14 cellular contexts compared by ENCODE assay signal in the genomic region with DNA sequence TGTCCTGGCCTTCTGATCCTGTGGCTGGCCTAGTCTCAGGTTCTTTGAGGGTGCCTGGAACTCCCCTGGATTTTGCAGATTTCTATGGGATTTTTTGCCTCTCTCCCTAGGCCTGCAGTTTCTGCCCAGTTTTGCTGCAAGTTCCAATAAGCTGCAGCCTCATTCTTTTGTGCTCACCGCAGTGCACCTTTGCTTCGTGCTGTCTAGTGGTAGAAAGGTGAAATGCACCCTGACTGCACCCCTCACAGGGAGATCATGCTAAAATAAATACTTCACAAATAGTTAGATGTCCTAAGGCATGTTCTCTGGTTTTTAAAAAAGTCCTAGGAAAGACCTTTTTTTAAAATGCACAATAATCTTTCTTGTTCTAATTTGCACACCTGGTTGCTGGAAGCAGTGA.
DNase-seq lines count a peak whose midpoint lies in the region; ATAC-seq, FAIRE-seq and TF ChIP-seq lines count a peak whose summit lies in the region.
"Had no signal": no experiment of that assay in that cellular context is flagged by ENCODE, and none has a peak within 500 bp of the region (broad histone marks: within the 10 kb centered on the region; RNA-seq: fewer than 3 reads in every experiment).

No MANE protein-coding gene starts in this region.

- no peak overlapping the region for H3K27ac Mint-ChIP-seq in MCF 10A (ENCODE audit: low read depth, unreplicated experiment)
- H3K27ac Mint-ChIP-seq: naive B cell; T-helper 2 cell treated with Interferon-gamma antibody and Interleukin-4, amounts not matched to agents 5 μg/mL and 100 μg/mL, for 36 hours had no signal

- no peaks in the 10 kb centered on the region for H3K4me1 ChIP-seq in KMS-11 (ENCODE audit: low read depth, poor library complexity, severe bottlenecking)
- H3K4me1 ChIP-seq in pancreas: no peaks in the 10 kb centered on the region

- ATAC-seq in pancreas (no peak), GM18498 (IDR thresholded peaks at IDR 0.05; ENCODE audit: unreplicated experiment) (no peak)

- H3K27ac ChIP-seq in KMS-11 (no peak overlapping the region), pancreas (no peak overlapping the region)

- H3K4me3 Mint-ChIP-seq in MCF 10A (ENCODE audit: unreplicated experiment): no peak overlapping the region
- H3K4me3 Mint-ChIP-seq: CD14-positive monocyte; T-helper 2 cell treated with Interferon-gamma antibody and Interleukin-4, amounts not matched to agents 5 μg/mL and 100 μg/mL, for 36 hours had no signal

- peaks cover 12% of the 10 kb centered on the region for H3K27me3 Mint-ChIP-seq in MCF 10A (ENCODE audit: insufficient read depth, unreplicated experiment)

- H3K27me3 ChIP-seq in KMS-11 (ENCODE audit: insufficient read depth, low read depth) (no peaks in the 10 kb centered on the region), pancreas (no peaks in the 10 kb centered on the region)

- POLR2A ChIA-PET in MCF 10A (lab: Yijun Ruan, JAX): interaction anchor here (0.6 to 0.7 kb wide), 2 partner anchors 101 to 107 kb away, joined by 3 read pairs; no protein-coding TSS in a partner anchor

- TF ChIP-seq CTCF in KMS-11 (conservative IDR thresholded peaks at IDR 0.05; ENCODE audit: low read depth, low read length): peak; percentile 38; the same call in 1 of the 2 replicates
- TF ChIP-seq CTCF in MCF 10A (IDR thresholded peaks at IDR 0.05; ENCODE audit: unreplicated experiment): peak; percentile 14
- no peak for TF ChIP-seq CTCF in pancreas (IDR thresholded peaks at IDR 0.05)

- no peaks in the 10 kb centered on the region for H3K4me1 Mint-ChIP-seq in MCF 10A (ENCODE audit: insufficient read depth, unreplicated experiment)
- H3K4me1 Mint-ChIP-seq: CD14-positive monocyte, naive B cell had no signal

- H3K79me2 ChIP-seq in KMS-11 (ENCODE audit: insufficient read depth, low read depth): no peaks in the 10 kb centered on the region

- CTCF ChIA-PET in MCF 10A (lab: Yijun Ruan, JAX): interaction anchor here (0.8 to 1.4 kb wide), 2 partner anchors 20 to 34 kb away, joined by 3 read pairs; no protein-coding TSS in a partner anchor

- H3K9ac ChIP-seq in KMS-11: no peak overlapping the region

- H3K36me3 ChIP-seq in KMS-11 (ENCODE audit: insufficient read depth) (no peaks in the 10 kb centered on the region), pancreas (no peaks in the 10 kb centered on the region)

- no peaks in the 10 kb centered on the region for H3K9me3 Mint-ChIP-seq in MCF 10A (ENCODE audit: unreplicated experiment)
- H3K9me3 Mint-ChIP-seq: CD14-positive monocyte; naive B cell; T-helper 2 cell treated with Interferon-gamma antibody and Interleukin-4, amounts not matched to agents 5 μg/mL and 100 μg/mL, for 36 hours had no signal

- DNase-seq in ELF-1 (ENCODE audit: low read depth, low spot score) (peak; percentile 50), MCF 10A (ENCODE audit: unreplicated experiment) (peak; percentile 8), kidney tubule cell (ENCODE audit: low spot score) (peak; percentile 12), GM19238 (ENCODE audit: insufficient read length, low spot score) (no peak), NCI-H748 (lab: John Stamatoyannopoulos, UW; ENCODE audit: unreplicated experiment) (no peak), pancreas (no peak)
- DNase-seq: naive B cell, NCI-H1092 had no signal

- H2AFZ ChIP-seq in KMS-11 (ENCODE audit: low read depth): no peak overlapping the region

- 81 to 82% methylated on average over 2 of the region's 2 CpGs for WGBS in pancreas, 2 donors

- no peaks in the 10 kb centered on the region for H4K20me1 ChIP-seq in KMS-11 (ENCODE audit: insufficient read depth)

- no peaks in the 10 kb centered on the region for H3K9me3 ChIP-seq in pancreas

- no TSS peak for BruUV-seq in MCF 10A (replicated peaks; lab: Mats Ljungman, UMichigan)

- intact Hi-C loops in MCF 10A (cut with micrococcal nuclease): no loop called here
- intact Hi-C loops in pancreas (cut with DNase I): no loop called here

- H3K36me3 Mint-ChIP-seq in MCF 10A (ENCODE audit: insufficient read depth, unreplicated experiment): no peaks in the 10 kb centered on the region
- H3K36me3 Mint-ChIP-seq: CD14-positive monocyte, naive B cell had no signal

- H3K4me3 ChIP-seq in KMS-11 (IDR thresholded peaks at IDR 0.05; ENCODE audit: insufficient read depth, low read depth, low read length) (no peak overlapping the region), pancreas (no peak overlapping the region)

- no peak overlapping the region for H3K4me2 ChIP-seq in KMS-11

- no peak for FAIRE-seq in pancreas (lab: Jason Lieb, UNC)
- FAIRE-seq: endothelial cell of umbilical vein, urothelium cell line had no signal

Comparison
In these comparisons a context has a peak if more than half of its experiments do, and no peak if none do; other contexts are left out.
1. DNase-seq: peak in ELF-1 (single experiment), MCF 10A (single experiment) and kidney tubule cell (single experiment); none in GM19238 (single experiment), NCI-H748 (single experiment) and pancreas (0 of 6).
2. CTCF ChIP-seq: peak in KMS-11 (single experiment) and MCF 10A (single experiment); none in pancreas (0 of 4).